8 cellular contexts compared by ENCODE assay signal in the genomic region with DNA sequence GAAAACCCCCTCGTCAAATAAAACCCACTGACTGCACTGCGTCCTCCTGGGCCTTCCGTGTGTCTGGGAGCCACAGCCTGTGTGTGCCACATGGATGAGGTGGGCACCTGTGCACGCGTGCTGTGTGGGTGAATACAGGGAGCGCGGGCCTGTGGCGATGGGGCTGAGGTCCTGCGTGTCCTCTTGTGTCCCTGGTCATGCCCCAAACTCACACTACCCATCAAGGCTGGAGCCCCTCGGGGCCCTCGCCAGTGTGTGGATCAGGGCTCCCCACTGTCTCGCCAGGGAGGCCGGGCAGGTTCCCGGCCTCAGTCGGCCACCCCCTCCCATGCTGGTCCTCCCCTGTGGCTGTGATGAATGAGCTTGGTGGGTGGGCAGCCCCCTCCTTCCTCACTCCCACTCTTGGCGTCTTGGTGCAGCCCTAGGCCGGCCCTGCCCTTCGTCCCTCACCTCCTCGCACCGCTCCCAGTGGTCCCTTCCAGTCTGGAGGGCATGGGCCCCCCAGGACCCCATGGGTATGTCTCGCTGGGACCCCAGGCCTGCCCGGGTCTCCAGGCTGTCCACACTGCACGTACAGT. TPM values are rescaled to one million over a fixed set of nuclear protein-coding genes. Genes with fewer than 3 reads are reported as not detected.
A peak's percentile ranks its signal among the peaks of the same experiment; 100 is the strongest.
DNase-seq lines count a peak whose midpoint lies in the region; ATAC-seq, FAIRE-seq and TF ChIP-seq lines count a peak whose summit lies in the region.

No MANE protein-coding gene starts in this region.

- H3K27me3 ChIP-seq in heart right ventricle (peaks cover 0 to 54% (median 0%) of the 10 kb centered on the region in 7 donors), body of pancreas (no peaks in the 10 kb centered on the region), mesendoderm (ENCODE audit: insufficient read depth, low read length, poor library complexity) (peaks cover 3% of the 10 kb centered on the region), uterus (peaks cover 8 to 24% of the 10 kb centered on the region in 2 donors)

- H3K56ac ChIP-seq in mesendoderm (ENCODE audit: low read length) = peak overlapping the region; percentile 94

- H4K5ac ChIP-seq in mesendoderm (ENCODE audit: low read length) = no peak overlapping the region

- peak overlapping the region; percentile 78 for H3K9ac ChIP-seq in mesendoderm (ENCODE audit: low read length)

- H4K8ac ChIP-seq in mesendoderm (ENCODE audit: low read depth, low read length) = no peak overlapping the region

- H2BK5ac ChIP-seq in mesendoderm (ENCODE audit: low read length) = no peak overlapping the region

- peaks cover 2% of the 10 kb centered on the region for H3K79me1 ChIP-seq in mesendoderm (ENCODE audit: low read length)

- H3K27ac ChIP-seq in heart right ventricle (peak overlapping the region; percentile 73 to 99 (median 95)), body of pancreas (peak overlapping the region; percentile 96 to 99 (median 98)), mesendoderm (ENCODE audit: low read depth, low read length) (no peak overlapping the region), uterus (peak overlapping the region; percentile 81 to 82)

- no peaks in the 10 kb centered on the region for H3K79me2 ChIP-seq in mesendoderm (ENCODE audit: control insufficient read depth, insufficient read depth, low read length)

- TF ChIP-seq CTCF in heart right ventricle (IDR thresholded peaks at IDR 0.05) (no peak), body of pancreas (IDR thresholded peaks at IDR 0.05) (no peak), uterus (IDR thresholded peaks at IDR 0.05) (no peak)

- peaks cover 0 to 15% (median 10%) of the 10 kb centered on the region in 9 donors for H3K36me3 ChIP-seq in heart right ventricle
- peaks cover 0 to 4% of the 10 kb centered on the region in 2 donors for H3K36me3 ChIP-seq in body of pancreas (replicated peaks in 1 of 2; ENCODE audit: insufficient read depth in 1 of 2, low read depth in 2 of 2)
- H3K36me3 ChIP-seq in mesendoderm (ENCODE audit: control insufficient read depth, insufficient read depth, low read length) = no peaks in the 10 kb centered on the region
- H3K36me3 ChIP-seq in uterus = no peaks in the 10 kb centered on the region

- H3K4me1 ChIP-seq in heart right ventricle (peaks cover 39 to 92% (median 86%) of the 10 kb centered on the region in 9 donors), body of pancreas (peaks cover 87% of the 10 kb centered on the region), mesendoderm (ENCODE audit: control insufficient read depth, low read depth, low read length) (peaks cover 11% of the 10 kb centered on the region), uterus (peaks cover 0 to 63% of the 10 kb centered on the region in 2 donors)

- H3K9me3 ChIP-seq in heart right ventricle (no peaks in the 10 kb centered on the region), body of pancreas (no peaks in the 10 kb centered on the region), uterus (no peaks in the 10 kb centered on the region)

- H2BK120ac ChIP-seq in mesendoderm (ENCODE audit: low read depth, low read length) = no peak overlapping the region

- H3K4ac ChIP-seq in mesendoderm (ENCODE audit: low read depth, low read length) = no peak overlapping the region

- no peak for TF ChIP-seq POLR2A in body of pancreas (IDR thresholded peaks at IDR 0.05)
- no peak for TF ChIP-seq POLR2A in uterus (IDR thresholded peaks at IDR 0.05)

- ATAC-seq in heart right ventricle = no peak
- no peak for ATAC-seq in left ventricle myocardium superior
- no peak for ATAC-seq in body of pancreas
- no peak for ATAC-seq in HG03045 (IDR thresholded peaks at IDR 0.05; ENCODE audit: unreplicated experiment)

- H3K4me3 ChIP-seq in heart right ventricle (peak overlapping the region in 9 of 10 donors; percentile 55 to 91 (median 75)), body of pancreas (no peak overlapping the region), mesendoderm (ENCODE audit: low read length) (peak overlapping the region; percentile 34), uterus (peak overlapping the region; percentile 33 to 64)

- 74 to 76% methylated on average over 23 of the region's 23 CpGs for WGBS in heart right ventricle, 2 donors
- 65 to 74% methylated on average over 15 to 21 of the region's 23 CpGs for WGBS in body of pancreas, 2 donors
- no CpG with 5 or more reads among the region's 23 CpGs for WGBS in mesendoderm (ENCODE audit: extremely low coverage, insufficient coverage, low lambda C conversion rate)

- intact Hi-C loops in heart right ventricle (cut with DNase I) = no loop called here
- intact Hi-C loops in left ventricle myocardium superior (cut with micrococcal nuclease) = no loop called here
- intact Hi-C loops in body of pancreas (cut with DNase I) = no loop called here
- intact Hi-C loops in uterus (cut with DNase I; ENCODE audit: low total_unique reads) = no loop called here

- H3K18ac ChIP-seq in mesendoderm (ENCODE audit: low read length) = no peak overlapping the region

- H2BK15ac ChIP-seq in mesendoderm (replicated peaks; ENCODE audit: low read depth) = no peak overlapping the region

- H3K23ac ChIP-seq in mesendoderm (ENCODE audit: low read length) = peak overlapping the region; percentile 89

- H3K4me2 ChIP-seq in mesendoderm (ENCODE audit: low read length) = peak overlapping the region; percentile 46

- no peak overlapping the region for H2AK5ac ChIP-seq in mesendoderm (ENCODE audit: low read length)

- DNase-seq in heart right ventricle (no peak), left ventricle myocardium superior (no peak), body of pancreas (no peak), mesendoderm (no peak), uterus (no peak), GM19239 (ENCODE audit: insufficient read length, low spot score) (no peak)
- DNase-seq in stimulated activated CD4-positive, alpha-beta T cell treated with anti-CD3 and anti-CD28 coated beads, Interleukin-4, amount 100 ng/mL, for 1 hour = no peak

- FAIRE-seq in GM19239 (lab: Jason Lieb, UNC) = no peak

RNA-seq across cellular contexts. Expression of a gene that starts 0.7 kb away (rescaled TPM):
- 100 to 1,000 TPM; 286 to 668 (median 466) TPM for total RNA-seq in heart right ventricle
- polyA plus RNA-seq in heart right ventricle = 100 to 1,000 TPM; 444 to 684 TPM
- 401 TPM for total RNA-seq in left ventricle myocardium superior
- total RNA-seq in body of pancreas = 100 to 1,000 TPM; 152 to 282 TPM
- 58.7 TPM for polyA plus RNA-seq in mesendoderm (2013, experiment 1 of 2)
- polyA plus RNA-seq in mesendoderm (2013, experiment 2 of 2) = 55.5 TPM
- 100 to 1,000 TPM in 3 of 4 donors, 10 to 100 TPM in 1; 76.8 to 382 (median 259) TPM for total RNA-seq in uterus

RNA-seq across cellular contexts. Expression of a gene that starts 4.3 kb away (rescaled TPM):
- total RNA-seq in heart right ventricle = 10 to 100 TPM; 11.4 to 23.0 (median 17.0) TPM
- polyA plus RNA-seq in heart right ventricle = 10 to 100 TPM; 11.5 to 72.3 TPM
- total RNA-seq in left ventricle myocardium superior = 31.0 TPM
- 100 to 1,000 TPM; 134 to 368 TPM for total RNA-seq in body of pancreas
- 5.0 TPM for polyA plus RNA-seq in mesendoderm (2013, experiment 1 of 2)
- polyA plus RNA-seq in mesendoderm (2013, experiment 2 of 2) = 4.8 TPM
- 10 to 100 TPM in 1 of 4 donors, 1 to 10 TPM in 2, under 1 TPM in 1; 0.77 to 15.5 (median 2.5) TPM for total RNA-seq in uterus

RNA-seq across cellular contexts. Expression of a gene that starts 10.3 kb away (rescaled TPM):
- total RNA-seq in heart right ventricle = 100 to 1,000 TPM; 194 to 279 (median 234) TPM
- polyA plus RNA-seq in heart right ventricle = 100 to 1,000 TPM; 148 to 279 TPM
- 266 TPM for total RNA-seq in left ventricle myocardium superior
- total RNA-seq in body of pancreas = 10 to 100 TPM; 33.5 to 83.4 TPM
- 270 TPM for polyA plus RNA-seq in mesendoderm (2013, experiment 1 of 2)
- polyA plus RNA-seq in mesendoderm (2013, experiment 2 of 2) = 276 TPM
- total RNA-seq in uterus = 10 to 100 TPM; 10.5 to 81.5 (median 42.8) TPM

RNA-seq across cellular contexts. Expression of a gene that starts 10.6 kb away (rescaled TPM):
- total RNA-seq in heart right ventricle = 10 to 100 TPM; 22.2 to 46.4 (median 26.9) TPM
- 10 to 100 TPM; 44.4 to 66.5 TPM for polyA plus RNA-seq in heart right ventricle
- total RNA-seq in left ventricle myocardium superior = 40.5 TPM
- total RNA-seq in body of pancreas = 10 to 100 TPM; 44.9 to 87.7 TPM
- polyA plus RNA-seq in mesendoderm (2013, experiment 1 of 2) = 20.6 TPM
- 19.9 TPM for polyA plus RNA-seq in mesendoderm (2013, experiment 2 of 2)
- total RNA-seq in uterus = 100 to 1,000 TPM in 2 of 4 donors, 10 to 100 TPM in 2; 68.4 to 119 (median 105) TPM

RNA-seq across cellular contexts. Expression of a gene that starts 13.3 kb away (rescaled TPM):
- total RNA-seq in heart right ventricle (100 to 1,000 TPM; 183 to 359 (median 251) TPM), left ventricle myocardium superior (321 TPM), body of pancreas (100 to 1,000 TPM in 1 of 2 donors, 10 to 100 TPM in 1; 72.1 to 351 TPM), uterus (10 to 100 TPM; 16.9 to 96.2 (median 37.1) TPM)
- polyA plus RNA-seq in heart right ventricle = 100 to 1,000 TPM; 114 to 148 TPM
- polyA plus RNA-seq in mesendoderm (2013, experiment 1 of 2) = 25.3 TPM
- 26.5 TPM for polyA plus RNA-seq in mesendoderm (2013, experiment 2 of 2)

Comparison
In these comparisons a context has a peak if more than half of its experiments do, and no peak if none do; other contexts are left out.
1. H3K4me3 ChIP-seq: peak in heart right ventricle (9 of 10), mesendoderm (single experiment) and uterus (2 of 2); none in body of pancreas (0 of 2).